In the genomic region with DNA sequence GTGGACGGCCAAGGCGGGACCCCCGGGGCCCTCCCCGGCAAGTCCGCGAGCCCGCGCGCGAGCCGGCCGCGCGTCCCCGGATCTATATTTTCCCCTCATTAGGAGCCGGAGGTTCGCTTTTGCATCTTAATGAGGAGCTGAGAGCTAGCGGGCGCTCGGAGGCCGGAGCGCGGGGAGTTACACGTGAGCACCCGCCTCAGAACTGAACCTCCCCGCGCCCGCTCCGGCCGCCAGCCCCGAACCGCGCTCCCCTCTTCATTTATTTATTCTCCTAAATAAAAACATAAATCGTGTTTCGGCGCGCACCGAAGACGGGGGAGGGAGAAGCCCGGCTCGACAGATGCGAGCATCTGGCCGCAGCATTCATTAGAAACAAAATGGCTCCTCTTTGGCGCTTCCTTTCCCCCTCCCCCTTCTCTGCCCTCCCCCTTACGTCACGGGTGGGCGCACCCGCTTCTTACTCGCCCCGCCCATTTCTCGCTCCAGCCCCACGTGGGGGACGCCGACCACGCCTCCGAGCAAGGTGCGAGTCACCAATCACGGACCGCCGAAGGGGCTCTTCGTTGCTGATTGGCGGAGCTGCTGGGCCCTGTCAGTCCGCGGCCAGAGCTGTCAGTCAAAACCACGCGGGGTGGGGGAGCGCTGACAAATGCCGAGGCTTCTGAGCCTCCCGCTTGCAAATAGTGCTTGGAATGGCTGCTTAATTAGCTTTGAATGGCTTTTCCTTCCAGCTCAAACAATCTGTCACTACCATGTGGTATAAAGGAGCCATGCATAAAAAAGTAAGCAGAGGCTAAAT, we compare ENCODE assay signal across 8 cellular contexts. TPM values are rescaled to one million over a fixed set of nuclear protein-coding genes. Genes with fewer than 3 reads are reported as not detected.
DNase-seq lines count a peak whose midpoint lies in the region; ATAC-seq and TF ChIP-seq lines count a peak whose summit lies in the region.

No MANE protein-coding gene starts in this region.

- peak overlapping the region; percentile 68 for H3K4me2 ChIP-seq in SU-DHL-6 (ENCODE audit: low read depth, low read length, poor library complexity, severe bottlenecking)

- peak overlapping the region; percentile 95 for H3K4me3 Mint-ChIP-seq in activated naive CD8-positive, alpha-beta T cell treated with anti-CD3 and anti-CD28 coated beads, Interleukin-2, amount 50 U/mL, for 24 hours

- no peaks in the 10 kb centered on the region for H4K20me1 ChIP-seq in SU-DHL-6 (ENCODE audit: low read depth, low read length)

- peak overlapping the region; percentile 61 for H2AFZ ChIP-seq in SU-DHL-6 (ENCODE audit: low read depth, low read length, severe bottlenecking)

- intact Hi-C loops in Right ventricle myocardium inferior (cut with DNase I): loop anchor here (5.0 to 10.0 kb wide), 4 partner anchors 75 to 625 kb away; no protein-coding TSS in a partner anchor
- intact Hi-C loops in ovary (cut with DNase I): loop anchor here in 1 of 4 donors (10.0 kb wide), 1 partner anchor 155 kb away; no protein-coding TSS in a partner anchor
- intact Hi-C loops in thyroid gland (cut with DNase I): loop anchor here (10.0 kb wide), 3 partner anchors 115 to 625 kb away; no protein-coding TSS in a partner anchor

- peak overlapping the region; percentile 53 for H3K4me3 ChIP-seq in SU-DHL-6 (ENCODE audit: insufficient read depth, low read length, poor library complexity, severe bottlenecking)
- H3K4me3 ChIP-seq in ovary: peak overlapping the region; percentile 59
- H3K4me3 ChIP-seq in thyroid gland (replicated peaks in 1 of 3): peak overlapping the region in 2 of 3 donors; percentile 15 to 46

- peak; percentile 83 for TF ChIP-seq EP300 in ovary (IDR thresholded peaks at IDR 0.05)

- peak overlapping the region; percentile 95 for H3K27ac Mint-ChIP-seq in activated naive CD8-positive, alpha-beta T cell treated with anti-CD3 and anti-CD28 coated beads, Interleukin-2, amount 50 U/mL, for 24 hours

- peaks cover 20% of the 10 kb centered on the region for H3K4me1 ChIP-seq in ovary (ENCODE audit: insufficient read depth)
- peaks cover 40 to 46% of the 10 kb centered on the region in 2 donors for H3K4me1 ChIP-seq in thyroid gland

- H3K9me2 ChIP-seq in SU-DHL-6 (replicated peaks; ENCODE audit: insufficient read depth, low read length): no peaks in the 10 kb centered on the region

- H3K4me1 Mint-ChIP-seq in activated naive CD8-positive, alpha-beta T cell treated with anti-CD3 and anti-CD28 coated beads, Interleukin-2, amount 50 U/mL, for 24 hours: peaks cover 46% of the 10 kb centered on the region

- peak; percentile 100 for DNase-seq in GM10266 (ENCODE audit: extremely low spot score)
- peak; percentile 99 to 100 (median 100) for DNase-seq in NCI-H1417 (lab: John Stamatoyannopoulos, UW)
- peak; percentile 100 for DNase-seq in activated naive CD8-positive, alpha-beta T cell treated with anti-CD3 and anti-CD28 coated beads, Interleukin-2, amount 50 U/mL, for 24 hours
- DNase-seq in Right ventricle myocardium inferior (ENCODE audit: missing footprints): peak; percentile 100
- DNase-seq in ovary: peak; percentile 100
- DNase-seq in thyroid gland: peak; percentile 100

- H3K9me3 Mint-ChIP-seq in activated naive CD8-positive, alpha-beta T cell treated with anti-CD3 and anti-CD28 coated beads, Interleukin-2, amount 50 U/mL, for 24 hours: no peaks in the 10 kb centered on the region

- H3F3A ChIP-seq in SU-DHL-6 (ENCODE audit: insufficient read depth): peaks cover 13% of the 10 kb centered on the region

- H3K9ac ChIP-seq in SU-DHL-6 (ENCODE audit: low read length): peak overlapping the region; percentile 66

- H3K36me3 ChIP-seq in SU-DHL-6 (ENCODE audit: low read length) (no peaks in the 10 kb centered on the region), ovary (no peaks in the 10 kb centered on the region), thyroid gland (no peaks in the 10 kb centered on the region)

- H3K79me2 ChIP-seq in SU-DHL-6 (ENCODE audit: insufficient read depth, low read length): peaks cover 4% of the 10 kb centered on the region; the same call in 1 of the 2 replicates

- TF ChIP-seq CTCF in GM10266 (IDR thresholded peaks at IDR 0.05; ENCODE audit: control insufficient read depth, insufficient read depth, low read depth, missing control alignments) (no peak), SU-DHL-6 (IDR thresholded peaks at IDR 0.05; ENCODE audit: insufficient read depth, low read length, poor library complexity, severe bottlenecking) (no peak), ovary (IDR thresholded peaks at IDR 0.05) (no peak), thyroid gland (IDR thresholded peaks at IDR 0.05) (no peak)

- H3K27me3 Mint-ChIP-seq in activated naive CD8-positive, alpha-beta T cell treated with anti-CD3 and anti-CD28 coated beads, Interleukin-2, amount 50 U/mL, for 24 hours: peaks cover 28% of the 10 kb centered on the region

- TF ChIP-seq POLR2A in ovary (IDR thresholded peaks at IDR 0.05) (peak; percentile 96), thyroid gland (IDR thresholded peaks at IDR 0.05) (peak; percentile 73 to 93)

- H3K27ac ChIP-seq in SU-DHL-6 (ENCODE audit: low read depth, low read length): peak overlapping the region; percentile 81
- peak overlapping the region; percentile 87 to 98 for H3K27ac ChIP-seq in ovary
- peak overlapping the region; percentile 71 to 98 (median 94) for H3K27ac ChIP-seq in thyroid gland

- ATAC-seq in HG02678 (IDR thresholded peaks at IDR 0.05; ENCODE audit: unreplicated experiment) (peak; percentile 68), Right ventricle myocardium inferior (peak; percentile 85)
- ATAC-seq in activated naive CD8-positive, alpha-beta T cell treated with anti-CD3 and anti-CD28 coated beads, Interleukin-2, amount 50 U/mL, for 24 hours: peak; percentile 66

- no peaks in the 10 kb centered on the region for H3K27me3 ChIP-seq in SU-DHL-6 (ENCODE audit: low read length)
- H3K27me3 ChIP-seq in ovary: no peaks in the 10 kb centered on the region
- H3K27me3 ChIP-seq in thyroid gland: no peaks in the 10 kb centered on the region

- H3K9me3 ChIP-seq in SU-DHL-6 (ENCODE audit: insufficient read depth, low read length): no peaks in the 10 kb centered on the region
- no peaks in the 10 kb centered on the region for H3K9me3 ChIP-seq in ovary
- H3K9me3 ChIP-seq in thyroid gland: no peaks in the 10 kb centered on the region

- H3K36me3 Mint-ChIP-seq in activated naive CD8-positive, alpha-beta T cell treated with anti-CD3 and anti-CD28 coated beads, Interleukin-2, amount 50 U/mL, for 24 hours (ENCODE audit: low read depth): peaks cover 9% of the 10 kb centered on the region

- 0% methylated on average over 57 to 69 of the region's 69 CpGs for WGBS in ovary, 3 donors
- WGBS in thyroid gland, 2 donors: 1% methylated on average over 53 to 69 of the region's 69 CpGs

RNA-seq across cellular contexts. Expression of gene TLE3, which starts 1.6 kb away (rescaled TPM):
- total RNA-seq in Right ventricle myocardium inferior (14.1 TPM), ovary (10 to 100 TPM; 53.9 to 70.8 (median 62.4) TPM), thyroid gland (100 to 1,000 TPM in 1 of 4 donors, 10 to 100 TPM in 3; 39.1 to 275 (median 71.6) TPM)
- 10 to 100 TPM; 17.5 to 24.4 TPM for polyA plus RNA-seq in ovary

Comparison
In these comparisons a context has a peak if more than half of its experiments do, and no peak if none do; other contexts are left out.
1. Peak in every context shown above with its lines: DNase-seq, ATAC-seq, H3K4me3 ChIP-seq and H3K27ac ChIP-seq.